Comparison of ENCODE assay signal across 1 cellular context in genomic region chr2:171348056-171348455, GRCh38.
TF ChIP-seq lines count a peak whose summit lies in the region.

No MANE protein-coding gene starts in this region.

TF ChIP-seq in GM12878, 131 proteins besides CTCF, POLR2A, EP300 and RAD21 (continued from another document):
- TF ChIP-seq SMC3 (IDR thresholded peaks at IDR 0.05; ENCODE audit: borderline replicate concordance, low read length): no peak
- no peak for TF ChIP-seq YY1 (IDR thresholded peaks at IDR 0.05; ENCODE audit: low read depth, low read length)
TF ChIP-seq in GM12878: peak in this region for 0.
